In genomic region chr11:27421819-27422494, GRCh38 we compare ENCODE assay signal across 1 cellular context.
TF ChIP-seq lines count a peak whose summit lies in the region.

No MANE protein-coding gene starts in this region.

TF ChIP-seq in HEK293, 187 proteins besides CTCF, POLR2A, EP300 and RAD21 (continued from another document):
- TF ChIP-seq PATZ1 (tag by site-specific recombination; IDR thresholded peaks at IDR 0.05) (no peak), ZNF629 (tag by site-specific recombination; IDR thresholded peaks at IDR 0.05) (peak; percentile 56), BCL11A (tag by site-specific recombination; IDR thresholded peaks at IDR 0.05; ENCODE audit: low read depth) (peak; percentile 75; the same call in 1 of the 2 replicates), GLI2 (tag by site-specific recombination; IDR thresholded peaks at IDR 0.05; ENCODE audit: borderline replicate concordance, low read depth) (0 out of 2 replicates have a peak, but pooled peaks have one; percentile 20), INSM2 (tag by site-specific recombination; IDR thresholded peaks at IDR 0.05) (peak; percentile 23; the same call in 1 of the 2 replicates), ZEB2 (tag by site-specific recombination; IDR thresholded peaks at IDR 0.05) (peak; percentile 66), SP2 (tag by site-specific recombination; IDR thresholded peaks at IDR 0.05) (no peak), ZNF692 (tag by site-specific recombination; IDR thresholded peaks at IDR 0.05) (no peak), KLF10 (tag by site-specific recombination; IDR thresholded peaks at IDR 0.05) (0 out of 2 replicates have a peak, but pooled peaks have one; percentile 9), FEZF1 (tag by site-specific recombination; IDR thresholded peaks at IDR 0.05) (peak; percentile 32; the same call in 1 of the 2 replicates), ZNF843 (tag by site-specific recombination; IDR thresholded peaks at IDR 0.05) (peak; percentile 67), REPIN1 (tag by site-specific recombination; IDR thresholded peaks at IDR 0.05; ENCODE audit: low read depth) (no peak), ZNF530 (tag by site-specific recombination; IDR thresholded peaks at IDR 0.05; ENCODE audit: low read depth) (no peak), ZBTB11 (tag by site-specific recombination; conservative IDR thresholded peaks at IDR 0.05; ENCODE audit: low read depth) (no peak), ZNF624 (tag by site-specific recombination; IDR thresholded peaks at IDR 0.05) (no peak)
- TF ChIP-seq, protein P1, sequence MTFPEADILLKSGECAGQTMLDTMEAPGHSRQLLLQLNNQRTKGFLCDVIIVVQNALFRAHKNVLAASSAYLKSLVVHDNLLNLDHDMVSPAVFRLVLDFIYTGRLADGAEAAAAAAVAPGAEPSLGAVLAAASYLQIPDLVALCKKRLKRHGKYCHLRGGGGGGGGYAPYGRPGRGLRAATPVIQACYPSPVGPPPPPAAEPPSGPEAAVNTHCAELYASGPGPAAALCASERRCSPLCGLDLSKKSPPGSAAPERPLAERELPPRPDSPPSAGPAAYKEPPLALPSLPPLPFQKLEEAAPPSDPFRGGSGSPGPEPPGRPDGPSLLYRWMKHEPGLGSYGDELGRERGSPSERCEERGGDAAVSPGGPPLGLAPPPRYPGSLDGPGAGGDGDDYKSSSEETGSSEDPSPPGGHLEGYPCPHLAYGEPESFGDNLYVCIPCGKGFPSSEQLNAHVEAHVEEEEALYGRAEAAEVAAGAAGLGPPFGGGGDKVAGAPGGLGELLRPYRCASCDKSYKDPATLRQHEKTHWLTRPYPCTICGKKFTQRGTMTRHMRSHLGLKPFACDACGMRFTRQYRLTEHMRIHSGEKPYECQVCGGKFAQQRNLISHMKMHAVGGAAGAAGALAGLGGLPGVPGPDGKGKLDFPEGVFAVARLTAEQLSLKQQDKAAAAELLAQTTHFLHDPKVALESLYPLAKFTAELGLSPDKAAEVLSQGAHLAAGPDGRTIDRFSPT (tag by site-specific recombination; IDR thresholded peaks at IDR 0.05) = 0 out of 2 replicates have a peak, but pooled peaks have one; percentile 34
